12 cellular contexts compared by ENCODE assay signal in the genomic region with DNA sequence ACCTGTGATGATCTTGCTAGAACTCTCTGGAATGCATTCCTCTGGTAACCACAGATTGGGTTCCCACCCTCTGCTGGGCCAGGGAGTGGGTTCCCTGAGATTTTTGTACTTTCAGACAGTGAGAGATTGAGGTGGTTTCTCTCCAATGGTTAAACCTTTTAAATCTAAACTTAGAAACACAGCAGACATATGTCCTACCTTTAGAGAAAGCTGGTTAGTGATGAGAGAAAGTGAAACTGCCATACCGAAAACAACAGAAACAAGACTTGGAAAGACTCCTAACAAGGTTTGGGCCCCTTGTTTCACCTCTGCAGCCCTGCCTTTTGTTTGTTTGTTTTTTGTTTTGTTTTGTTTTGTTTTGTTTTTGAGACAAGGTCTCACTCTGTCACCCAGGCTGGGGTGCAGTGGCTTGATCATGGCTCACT. TPM values are rescaled to one million over a fixed set of nuclear protein-coding genes. Genes with fewer than 3 reads are reported as not detected.
DNase-seq lines count a peak whose midpoint lies in the region; ATAC-seq, FAIRE-seq and TF ChIP-seq lines count a peak whose summit lies in the region.
"Had no signal": no experiment of that assay in that cellular context is flagged by ENCODE, and none has a peak within 500 bp of the region (broad histone marks: within the 10 kb centered on the region; RNA-seq: fewer than 3 reads in every experiment).

No MANE protein-coding gene starts in this region.

- ATAC-seq in GM19324 (IDR thresholded peaks at IDR 0.05; ENCODE audit: low FRiP score, unreplicated experiment) (peak; percentile 84), HG02938 (IDR thresholded peaks at IDR 0.05; ENCODE audit: unreplicated experiment) (peak; percentile 94), left ventricle myocardium superior (no peak), aorta (ENCODE audit: low FRiP score) (no peak)
- ATAC-seq: heart right ventricle had no signal

- no peaks in the 10 kb centered on the region for H3K79me2 ChIP-seq in OCI-LY3 (ENCODE audit: low read length)

- DNase-seq in GM12891 (ENCODE audit: insufficient read length, low spot score) = no peak
- DNase-seq in left ventricle myocardium superior = no peak
- DNase-seq in right atrium auricular region (ENCODE audit: low spot score) = no peak
- DNase-seq in aorta = no peak
- no peak for DNase-seq in hepatic stellate cell (ENCODE audit: low spot score)
- DNase-seq: DMS79, heart right ventricle, NCI-H510A had no signal

- H3K27ac ChIP-seq in OCI-LY3 (ENCODE audit: low read length) = peak overlapping the region; percentile 29; the same call in 1 of the 2 replicates
- H3K27ac ChIP-seq in right atrium auricular region = no peak overlapping the region
- H3K27ac ChIP-seq in aorta (ENCODE audit: low read depth in 1 of 2, low read length in 2 of 2) = no peak overlapping the region
- H3K27ac ChIP-seq: heart right ventricle had no signal

- no peaks in the 10 kb centered on the region for H3K27me3 ChIP-seq in OCI-LY3 (ENCODE audit: low read depth, low read length)
- no peaks in the 10 kb centered on the region for H3K27me3 ChIP-seq in right atrium auricular region
- no peaks in the 10 kb centered on the region for H3K27me3 ChIP-seq in aorta (ENCODE audit: control insufficient read depth in 1 of 2, insufficient read depth in 2 of 2, low read length in 1 of 2)
- H3K27me3 ChIP-seq: heart right ventricle had no signal

- intact Hi-C loops in left ventricle myocardium superior (cut with micrococcal nuclease) = no loop called here
- intact Hi-C loops in aorta (cut with DNase I) = no loop called here

- H3K4me2 ChIP-seq in OCI-LY3 (ENCODE audit: low read length) = peak overlapping the region; percentile 54

- no peak overlapping the region; the same call in 1 of the 2 replicates for H2AFZ ChIP-seq in OCI-LY3 (ENCODE audit: low read depth, low read length)

- H3K4me3 ChIP-seq in OCI-LY3 (ENCODE audit: low read length) = peak overlapping the region; percentile 46
- H3K4me3 ChIP-seq in right atrium auricular region = no peak overlapping the region
- no peak overlapping the region for H3K4me3 ChIP-seq in aorta (ENCODE audit: low read length in 2 of 2)
- H3K4me3 ChIP-seq: heart right ventricle had no signal

- H3K36me3 ChIP-seq in OCI-LY3 (replicated peaks; ENCODE audit: low read depth, low read length) (no peaks in the 10 kb centered on the region), right atrium auricular region (no peaks in the 10 kb centered on the region), aorta (ENCODE audit: control insufficient read depth in 1 of 2, insufficient read depth in 2 of 2, low read length in 1 of 2) (no peaks in the 10 kb centered on the region)
- H3K36me3 ChIP-seq: heart right ventricle had no signal

- no peak for TF ChIP-seq CTCF in OCI-LY3 (IDR thresholded peaks at IDR 0.05; ENCODE audit: low read depth, low read length)
- TF ChIP-seq CTCF in right atrium auricular region (IDR thresholded peaks at IDR 0.05) = no peak

- peak overlapping the region; percentile 16; the same call in 1 of the 2 replicates for H3K9ac ChIP-seq in OCI-LY3 (ENCODE audit: low read length)

- peak; percentile 93 for FAIRE-seq in GM12891 (lab: Jason Lieb, UNC)
- FAIRE-seq: bronchial epithelial cell had no signal

- H3K4me1 ChIP-seq in OCI-LY3 (ENCODE audit: low read length) (peaks cover 14% of the 10 kb centered on the region), right atrium auricular region (no peaks in the 10 kb centered on the region), aorta (ENCODE audit: control insufficient read depth in 1 of 2, insufficient read depth in 2 of 2, low read length in 2 of 2) (no peaks in the 10 kb centered on the region)
- H3K4me1 ChIP-seq: heart right ventricle had no signal

- H3K9me3 ChIP-seq in OCI-LY3 (ENCODE audit: insufficient read depth, low read length) (no peaks in the 10 kb centered on the region), right atrium auricular region (no peaks in the 10 kb centered on the region), aorta (ENCODE audit: control insufficient read depth, low read length) (no peaks in the 10 kb centered on the region)
- H3K9me3 ChIP-seq: heart right ventricle had no signal

- TF ChIP-seq POLR2A in GM12891 (IDR thresholded peaks at IDR 0.05; ENCODE audit: low read depth, low read length) = no peak

- WGBS in aorta, 2 donors = 95 to 96% methylated on average over 1 of the region's 1 CpG

- H4K20me1 ChIP-seq in OCI-LY3 (ENCODE audit: insufficient read depth, low read length) = no peaks in the 10 kb centered on the region

TF ChIP-seq in GM12891, 5 proteins besides CTCF, POLR2A, EP300 and RAD21:
- TF ChIP-seq TAF1 (IDR thresholded peaks at IDR 0.05; ENCODE audit: low read depth, low read length) (no peak), SPI1 (IDR thresholded peaks at IDR 0.05; ENCODE audit: low read depth, low read length) (no peak), PAX5 (IDR thresholded peaks at IDR 0.05; ENCODE audit: insufficient read depth, low read length, severe bottlenecking) (no peak), POU2F2 (IDR thresholded peaks at IDR 0.05; ENCODE audit: low read depth, low read length) (no peak), POLR2AphosphoS5 (IDR thresholded peaks at IDR 0.05; ENCODE audit: low read depth, low read length) (no peak)

RNA-seq across cellular contexts. Expression of gene SGPP1, which starts 9.7 kb away (rescaled TPM):
- 7.4 TPM for polyA plus RNA-seq in GM12891 (2012; ENCODE audit: low read depth, missing spikeins)
- 4.4 TPM for total RNA-seq in left ventricle myocardium superior
- total RNA-seq in right atrium auricular region = 1 to 10 TPM; 9.1 to 9.3 TPM
- total RNA-seq in aorta = 10 to 100 TPM; 14.4 to 17.5 TPM
- 10 to 100 TPM in 1 of 2 donors, 1 to 10 TPM in 1; 6.1 to 10.5 TPM for polyA plus RNA-seq in aorta

Comparison
In these comparisons a context has a peak if more than half of its experiments do, and no peak if none do; other contexts are left out.
1. ATAC-seq: peak in GM19324 (single experiment) and HG02938 (single experiment); none in left ventricle myocardium superior (single experiment) and aorta (single experiment).